Comparison of ENCODE assay signal across 8 cellular contexts in the genomic region with DNA sequence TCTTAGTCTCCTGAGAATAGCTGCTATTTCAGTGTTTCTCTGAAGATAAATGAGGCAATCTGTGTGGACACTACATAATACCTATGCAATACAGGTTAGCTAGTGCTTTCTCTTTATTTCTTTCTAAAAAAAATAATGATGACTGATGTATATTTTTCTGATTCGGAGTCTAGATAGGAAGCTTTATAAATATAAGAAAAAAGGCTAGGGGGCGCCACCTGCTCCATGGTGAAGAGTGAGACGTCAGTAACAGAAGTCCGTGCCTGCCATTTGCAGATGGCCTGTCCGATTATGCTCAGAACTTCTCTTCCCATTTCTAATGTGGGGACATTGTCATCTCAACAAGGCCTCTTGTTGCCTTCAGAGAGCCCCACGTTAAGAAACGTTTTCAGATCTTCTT. TPM values are rescaled to one million over a fixed set of nuclear protein-coding genes. Genes with fewer than 3 reads are reported as not detected.
A peak's percentile ranks its signal among the peaks of the same experiment; 100 is the strongest.
DNase-seq lines count a peak whose midpoint lies in the region; TF ChIP-seq lines count a peak whose summit lies in the region.

No MANE protein-coding gene starts in this region.

- H3K36me3 ChIP-seq in SJCRH30 = no peaks in the 10 kb centered on the region
- no peaks in the 10 kb centered on the region for H3K36me3 ChIP-seq in hepatocyte (replicated peaks; ENCODE audit: insufficient read depth, low read depth)
- peaks cover 13 to 92% (median 15%) of the 10 kb centered on the region in 3 donors for H3K36me3 ChIP-seq in esophagus squamous epithelium

- intact Hi-C loops in esophagus squamous epithelium (cut with DNase I) = loop anchor here (10.0 kb wide), 2 partner anchors 304 to 316 kb away; no protein-coding TSS in a partner anchor

- H3K79me2 ChIP-seq in hepatocyte = no peaks in the 10 kb centered on the region

- H3K9me2 ChIP-seq in hepatocyte (replicated peaks; ENCODE audit: insufficient read depth) = no peaks in the 10 kb centered on the region

- H2AFZ ChIP-seq in hepatocyte = no peak overlapping the region

- peak; percentile 15 for DNase-seq in DMS153 treated with DMSO at 0.1 percent for 48 hours (lab: John Stamatoyannopoulos, UW; ENCODE audit: unreplicated experiment)
- no peak for DNase-seq in DMS153 (lab: John Stamatoyannopoulos, UW)
- peak; percentile 52 for DNase-seq in ELR (ENCODE audit: low read depth)
- peak; percentile 48 to 60 for DNase-seq in SJCRH30
- DNase-seq in hepatocyte (ENCODE audit: low spot score) = peak; percentile 39
- no peak for DNase-seq in esophagus squamous epithelium (lab: John Stamatoyannopoulos, UW)
- no peak for DNase-seq in activated effector memory CD4-positive, alpha-beta T cell treated with Interleukin-2 at 50 U/mL for 16 hours
- DNase-seq in NCI-H2107 (lab: John Stamatoyannopoulos, UW) = no peak

- 0 out of 2 replicates have a peak, but pooled peaks cover 5% of the 10 kb centered on the region for H3K4me1 ChIP-seq in SJCRH30
- H3K4me1 ChIP-seq in hepatocyte (ENCODE audit: insufficient read depth) = no peaks in the 10 kb centered on the region
- peaks cover 0 to 4% (median 0%) of the 10 kb centered on the region in 3 donors for H3K4me1 ChIP-seq in esophagus squamous epithelium

- H3K4me3 ChIP-seq in SJCRH30 = no peak overlapping the region
- no peak overlapping the region for H3K4me3 ChIP-seq in hepatocyte
- no peak overlapping the region for H3K4me3 ChIP-seq in esophagus squamous epithelium

- H3K9me3 ChIP-seq in SJCRH30 (replicated peaks) (no peaks in the 10 kb centered on the region), hepatocyte (ENCODE audit: low read depth) (no peaks in the 10 kb centered on the region), esophagus squamous epithelium (no peaks in the 10 kb centered on the region)

- H3K27ac ChIP-seq in SJCRH30 (no peak overlapping the region), hepatocyte (no peak overlapping the region), esophagus squamous epithelium (no peak overlapping the region)

- no peak for TF ChIP-seq POLR2A in esophagus squamous epithelium (IDR thresholded peaks at IDR 0.05)

- TF ChIP-seq CTCF in hepatocyte (IDR thresholded peaks at IDR 0.05; ENCODE audit: poor library complexity) (peak; percentile 38), esophagus squamous epithelium (IDR thresholded peaks at IDR 0.05) (peak in 3 of 6 experiments; percentile 10 to 33 (median 32))

- no peaks in the 10 kb centered on the region for H3K27me3 ChIP-seq in SJCRH30
- no peaks in the 10 kb centered on the region for H3K27me3 ChIP-seq in hepatocyte
- H3K27me3 ChIP-seq in esophagus squamous epithelium = no peaks in the 10 kb centered on the region

- WGBS in hepatocyte (ENCODE audit: low lambda C conversion rate, missing lambda C conversion rate) = 81% methylated on average over 7 of the region's 7 CpGs
- 74 to 78% methylated on average over 7 of the region's 7 CpGs for WGBS in esophagus squamous epithelium, 2 donors

- H3K4me2 ChIP-seq in hepatocyte = no peak overlapping the region

- no peaks in the 10 kb centered on the region for H4K20me1 ChIP-seq in hepatocyte (ENCODE audit: insufficient read depth, poor library complexity, severe bottlenecking)

RNA-seq across cellular contexts. Expression of a gene that starts 26.4 kb away (rescaled TPM):
- total RNA-seq in SJCRH30 (2014; rRNA removed; shearing (Covaris generic)) = 9.8 and 11.6 TPM in 2 replicates
- total RNA-seq in hepatocyte (176 and 257 TPM in 2 replicates), esophagus squamous epithelium (100 to 1,000 TPM in 3 of 4 donors, 10 to 100 TPM in 1; 74.9 to 184 (median 107) TPM)
- 225 and 263 TPM in 2 replicates for polyA plus RNA-seq in hepatocyte

RNA-seq across cellular contexts. Expression of a gene that starts 49.0 kb away (rescaled TPM):
- 3.7 and 4.2 TPM in 2 replicates for total RNA-seq in SJCRH30 (2014; rRNA removed; shearing (Covaris generic))
- total RNA-seq in hepatocyte (0.03 TPM in 1 of 2 replicates, not detected in the other), esophagus squamous epithelium (under 1 TPM in 2 of 4 donors, not detected in 2; 0.18 to 0.38 TPM)
- 0.28 and 0.49 TPM in 2 replicates for polyA plus RNA-seq in hepatocyte

Comparison
In these comparisons a context has a peak if more than half of its experiments do, and no peak if none do; other contexts are left out.
1. DNase-seq: peak in DMS153 treated with DMSO at 0.1 percent for 48 hours (single experiment), ELR (single experiment), SJCRH30 (2 of 2) and hepatocyte (single experiment); none in DMS153 (single experiment), esophagus squamous epithelium (single experiment), activated effector memory CD4-positive, alpha-beta T cell treated with Interleukin-2 at 50 U/mL for 16 hours (single experiment) and NCI-H2107 (single experiment).